In genomic region chr4:110202024-110202423, GRCh38 we compare ENCODE assay signal across 22 cellular contexts.
"Had no signal": no experiment of that assay in that cellular context is flagged by ENCODE, and none has a peak within 500 bp of the region (broad histone marks: within the 10 kb centered on the region; RNA-seq: fewer than 3 reads in every experiment).

No MANE protein-coding gene starts in this region.

- H3K4me3 Mint-ChIP-seq: nephron progenitor cell; stimulated activated memory B cell treated with anti-CD40 and anti-IgM and Interleukin-4, amounts not matched to agents 10 μg/mL and 1 μg/mL and 100 μg/mL, for 72 hours; stimulated activated naive CD8-positive, alpha-beta T cell treated with anti-CD3 and anti-CD28 coated beads, Interleukin-15, amount 100 ng/mL, for 72 hours had no signal

- H3K36me3 ChIP-seq: heart left ventricle, left ventricle myocardium inferior, pancreas, prostate gland, sigmoid colon, spleen, tibial nerve, upper lobe of left lung, vagina had no signal

- H3K27ac Mint-ChIP-seq: naive thymus-derived CD8-positive, alpha-beta T cell; nephron progenitor cell; stimulated activated memory B cell treated with anti-CD40 and anti-IgM and Interleukin-4, amounts not matched to agents 10 μg/mL and 1 μg/mL and 100 μg/mL, for 72 hours; stimulated activated naive CD8-positive, alpha-beta T cell treated with anti-CD3 and anti-CD28 coated beads, Interleukin-15, amount 100 ng/mL, for 72 hours had no signal

- H3K4me1 ChIP-seq: pancreas, prostate gland had no signal

- H3K36me3 Mint-ChIP-seq: naive thymus-derived CD8-positive, alpha-beta T cell; stimulated activated memory B cell treated with anti-CD40 and anti-IgM and Interleukin-4, amounts not matched to agents 10 μg/mL and 1 μg/mL and 100 μg/mL, for 72 hours had no signal

- H3K9me3 Mint-ChIP-seq: naive thymus-derived CD8-positive, alpha-beta T cell; nephron progenitor cell; stimulated activated memory B cell treated with anti-CD40 and anti-IgM and Interleukin-4, amounts not matched to agents 10 μg/mL and 1 μg/mL and 100 μg/mL, for 72 hours; stimulated activated naive CD8-positive, alpha-beta T cell treated with anti-CD3 and anti-CD28 coated beads, Interleukin-15, amount 100 ng/mL, for 72 hours had no signal

- H3K27ac ChIP-seq: heart left ventricle, left ventricle myocardium inferior, pancreas, prostate gland, sigmoid colon, spleen, tibial nerve, upper lobe of left lung, vagina had no signal

- DNase-seq: heart left ventricle; islet precursor cell; left ventricle myocardium inferior; midbrain; mucosa of descending colon; naive thymus-derived CD8-positive, alpha-beta T cell; nephron progenitor cell; pancreas; posterior cingulate gyrus; right cardiac atrium; sigmoid colon; small intestine; spleen; stimulated activated CD4-positive, alpha-beta T cell treated with anti-CD3 and anti-CD28 coated beads, Interleukin-4, amount 100 ng/mL, for 24 hours; stimulated activated naive CD4-positive, alpha-beta T cell treated with Interleukin-2 at 50 U/mL for 16 hours; stimulated activated naive CD8-positive, alpha-beta T cell treated with anti-CD3 and anti-CD28 coated beads, Interleukin-15, amount 100 ng/mL, for 72 hours; upper lobe of left lung had no signal

- H3K9me3 ChIP-seq: heart left ventricle, left ventricle myocardium inferior, mucosa of descending colon, pancreas, prostate gland, sigmoid colon, spleen, tibial nerve, upper lobe of left lung, vagina had no signal

- H3K27me3 Mint-ChIP-seq: naive thymus-derived CD8-positive, alpha-beta T cell; stimulated activated memory B cell treated with anti-CD40 and anti-IgM and Interleukin-4, amounts not matched to agents 10 μg/mL and 1 μg/mL and 100 μg/mL, for 72 hours; stimulated activated naive CD8-positive, alpha-beta T cell treated with anti-CD3 and anti-CD28 coated beads, Interleukin-15, amount 100 ng/mL, for 72 hours had no signal

- ATAC-seq: heart left ventricle; mucosa of descending colon; naive thymus-derived CD8-positive, alpha-beta T cell; pancreas; right cardiac atrium; stimulated activated memory B cell treated with anti-CD40 and anti-IgM and Interleukin-4, amounts not matched to agents 10 μg/mL and 1 μg/mL and 100 μg/mL, for 72 hours; stimulated activated naive CD8-positive, alpha-beta T cell treated with anti-CD3 and anti-CD28 coated beads, Interleukin-15, amount 100 ng/mL, for 72 hours had no signal

- H3K4me3 ChIP-seq: heart left ventricle, left ventricle myocardium inferior, lung, mucosa of descending colon, pancreas, prostate gland, sigmoid colon, spleen, tibial nerve, upper lobe of left lung, vagina had no signal
